1 cellular context compared by ENCODE assay signal in the genomic region with DNA sequence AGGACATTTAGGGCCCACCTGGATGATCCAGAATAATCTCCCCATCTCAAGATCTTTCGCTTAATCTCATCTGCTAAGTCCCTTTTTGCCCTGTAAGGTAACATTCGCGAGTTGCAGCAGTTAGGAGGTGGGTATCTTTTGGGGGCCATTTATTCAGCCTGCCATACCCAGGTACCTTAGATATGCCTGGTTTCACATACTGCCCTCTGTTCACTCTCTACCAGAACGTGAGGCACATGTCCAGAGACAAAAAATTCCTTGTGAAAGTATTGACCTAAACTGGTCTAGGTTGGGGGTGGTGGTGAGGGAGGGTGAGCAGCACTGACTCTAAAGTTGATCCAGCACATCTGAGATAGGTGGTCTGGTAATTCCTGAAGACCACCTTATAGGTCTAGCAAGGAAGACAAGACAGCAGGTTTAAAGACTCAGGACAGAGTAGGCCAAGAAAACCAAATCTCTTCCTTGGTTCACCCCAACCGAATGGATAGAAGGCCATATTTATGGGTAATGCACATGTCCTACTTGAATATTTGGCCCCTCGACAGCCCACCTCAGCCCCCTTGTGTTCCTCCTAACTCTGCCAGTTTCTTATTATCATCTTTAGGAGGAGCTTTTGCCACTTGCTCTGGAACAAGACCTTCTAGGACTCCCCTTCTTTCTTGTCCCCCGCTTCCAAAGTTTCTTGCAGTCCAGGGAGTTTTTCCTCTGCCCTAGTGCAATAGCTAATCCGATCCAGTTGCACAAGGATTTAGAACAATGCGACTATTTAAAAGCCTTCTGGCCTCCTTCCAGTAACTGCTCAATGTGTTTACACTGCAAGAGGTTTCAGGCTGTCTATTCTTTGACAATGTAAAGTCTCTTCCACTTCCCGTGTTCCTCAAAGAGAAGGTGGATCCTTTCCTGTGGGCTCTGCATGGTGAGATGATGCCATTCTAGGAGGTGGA.
TF ChIP-seq lines count a peak whose summit lies in the region.

No MANE protein-coding gene starts in this region.

TF ChIP-seq in IMR-90, 13 proteins besides CTCF, POLR2A, EP300 and RAD21:
- TF ChIP-seq CHD1 (IDR thresholded peaks at IDR 0.05; ENCODE audit: low read depth, low read length) (no peak), CEBPB (IDR thresholded peaks at IDR 0.05; ENCODE audit: low read depth, low read length) (peak; percentile 54; the same call in 1 of the 2 replicates), FOS (IDR thresholded peaks at IDR 0.05; ENCODE audit: low read depth, low read length) (no peak), NFE2L2 (IDR thresholded peaks at IDR 0.05; ENCODE audit: low read depth, low read length) (no peak), BHLHE40 (IDR thresholded peaks at IDR 0.05; ENCODE audit: low read depth, low read length) (no peak), MXI1 (IDR thresholded peaks at IDR 0.05; ENCODE audit: borderline replicate concordance, low read depth, low read length) (no peak)
- TF ChIP-seq, protein P1, sequence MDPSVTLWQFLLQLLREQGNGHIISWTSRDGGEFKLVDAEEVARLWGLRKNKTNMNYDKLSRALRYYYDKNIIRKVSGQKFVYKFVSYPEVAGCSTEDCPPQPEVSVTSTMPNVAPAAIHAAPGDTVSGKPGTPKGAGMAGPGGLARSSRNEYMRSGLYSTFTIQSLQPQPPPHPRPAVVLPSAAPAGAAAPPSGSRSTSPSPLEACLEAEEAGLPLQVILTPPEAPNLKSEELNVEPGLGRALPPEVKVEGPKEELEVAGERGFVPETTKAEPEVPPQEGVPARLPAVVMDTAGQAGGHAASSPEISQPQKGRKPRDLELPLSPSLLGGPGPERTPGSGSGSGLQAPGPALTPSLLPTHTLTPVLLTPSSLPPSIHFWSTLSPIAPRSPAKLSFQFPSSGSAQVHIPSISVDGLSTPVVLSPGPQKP (IDR thresholded peaks at IDR 0.05; ENCODE audit: borderline replicate concordance, low read depth, low read length): no peak
